In the genomic region with DNA sequence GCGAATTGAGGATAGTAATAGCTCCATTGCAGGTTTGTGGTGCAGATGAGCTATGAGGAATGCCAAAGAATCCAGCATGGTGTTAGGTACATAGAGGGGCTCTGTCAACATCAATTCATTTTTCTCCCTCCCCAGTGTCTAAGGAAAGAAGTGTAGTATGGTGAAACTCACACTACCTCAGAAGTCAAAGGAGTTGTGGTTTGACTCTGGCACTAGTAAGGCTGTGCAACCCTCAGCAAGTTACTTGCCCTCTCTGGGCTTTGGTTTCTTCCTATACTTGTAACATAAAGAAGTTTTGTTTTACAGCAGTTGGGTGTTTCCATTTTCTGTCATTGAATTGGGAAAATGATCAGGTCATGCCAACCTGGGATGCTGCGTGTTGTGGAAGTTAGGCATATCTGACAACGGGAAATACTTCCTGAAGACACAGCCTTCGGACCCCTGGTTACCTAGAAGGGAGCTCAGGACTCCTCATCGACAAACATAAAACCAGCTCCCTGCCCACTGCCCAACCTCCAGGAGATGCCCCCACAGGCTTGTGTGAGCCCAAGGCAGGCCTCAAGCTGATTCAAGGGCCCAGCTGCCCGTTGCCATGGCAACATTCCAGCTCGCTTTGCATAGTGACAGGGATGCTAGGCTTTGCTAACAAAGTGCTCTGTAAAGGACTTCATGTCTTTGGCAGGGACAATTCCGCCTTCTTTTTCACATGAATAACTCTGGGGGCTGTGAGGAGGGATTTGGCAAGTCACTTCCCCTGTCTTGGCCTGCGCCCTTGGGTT, we compare ENCODE assay signal across 1 cellular context.
TF ChIP-seq lines count a peak whose summit lies in the region.

No MANE protein-coding gene starts in this region.

TF ChIP-seq in H1, 55 proteins besides CTCF, POLR2A, EP300 and RAD21:
- TF ChIP-seq EGR1 (IDR thresholded peaks at IDR 0.05; ENCODE audit: borderline replicate concordance, low read depth, low read length) (no peak), BRCA1 (IDR thresholded peaks at IDR 0.05; ENCODE audit: low read depth, low read length) (no peak), SIN3A (conservative IDR thresholded peaks at IDR 0.05 in 1 of 2, IDR thresholded peaks at IDR 0.05 in 1 of 2; ENCODE audit: low read depth in 1 of 2, low read length in 2 of 2) (peak; percentile 79 to 86; a peak in 2 of 4 replicates), KDM1A (IDR thresholded peaks at IDR 0.05; ENCODE audit: borderline replicate concordance, low read length) (peak; percentile 61; the same call in 1 of the 2 replicates), SP2 (IDR thresholded peaks at IDR 0.05; ENCODE audit: low read length) (no peak), SIRT6 (IDR thresholded peaks at IDR 0.05; ENCODE audit: low read length) (no peak), YY1 (IDR thresholded peaks at IDR 0.05; ENCODE audit: low read depth, low read length) (no peak), CBX8 (IDR thresholded peaks at IDR 0.05; ENCODE audit: borderline replicate concordance, low read depth, low read length) (no peak), RFX5 (IDR thresholded peaks at IDR 0.05; ENCODE audit: borderline replicate concordance, low read depth, low read length) (peak; percentile 37; the same call in 1 of the 2 replicates)
- TF ChIP-seq, protein P1, sequence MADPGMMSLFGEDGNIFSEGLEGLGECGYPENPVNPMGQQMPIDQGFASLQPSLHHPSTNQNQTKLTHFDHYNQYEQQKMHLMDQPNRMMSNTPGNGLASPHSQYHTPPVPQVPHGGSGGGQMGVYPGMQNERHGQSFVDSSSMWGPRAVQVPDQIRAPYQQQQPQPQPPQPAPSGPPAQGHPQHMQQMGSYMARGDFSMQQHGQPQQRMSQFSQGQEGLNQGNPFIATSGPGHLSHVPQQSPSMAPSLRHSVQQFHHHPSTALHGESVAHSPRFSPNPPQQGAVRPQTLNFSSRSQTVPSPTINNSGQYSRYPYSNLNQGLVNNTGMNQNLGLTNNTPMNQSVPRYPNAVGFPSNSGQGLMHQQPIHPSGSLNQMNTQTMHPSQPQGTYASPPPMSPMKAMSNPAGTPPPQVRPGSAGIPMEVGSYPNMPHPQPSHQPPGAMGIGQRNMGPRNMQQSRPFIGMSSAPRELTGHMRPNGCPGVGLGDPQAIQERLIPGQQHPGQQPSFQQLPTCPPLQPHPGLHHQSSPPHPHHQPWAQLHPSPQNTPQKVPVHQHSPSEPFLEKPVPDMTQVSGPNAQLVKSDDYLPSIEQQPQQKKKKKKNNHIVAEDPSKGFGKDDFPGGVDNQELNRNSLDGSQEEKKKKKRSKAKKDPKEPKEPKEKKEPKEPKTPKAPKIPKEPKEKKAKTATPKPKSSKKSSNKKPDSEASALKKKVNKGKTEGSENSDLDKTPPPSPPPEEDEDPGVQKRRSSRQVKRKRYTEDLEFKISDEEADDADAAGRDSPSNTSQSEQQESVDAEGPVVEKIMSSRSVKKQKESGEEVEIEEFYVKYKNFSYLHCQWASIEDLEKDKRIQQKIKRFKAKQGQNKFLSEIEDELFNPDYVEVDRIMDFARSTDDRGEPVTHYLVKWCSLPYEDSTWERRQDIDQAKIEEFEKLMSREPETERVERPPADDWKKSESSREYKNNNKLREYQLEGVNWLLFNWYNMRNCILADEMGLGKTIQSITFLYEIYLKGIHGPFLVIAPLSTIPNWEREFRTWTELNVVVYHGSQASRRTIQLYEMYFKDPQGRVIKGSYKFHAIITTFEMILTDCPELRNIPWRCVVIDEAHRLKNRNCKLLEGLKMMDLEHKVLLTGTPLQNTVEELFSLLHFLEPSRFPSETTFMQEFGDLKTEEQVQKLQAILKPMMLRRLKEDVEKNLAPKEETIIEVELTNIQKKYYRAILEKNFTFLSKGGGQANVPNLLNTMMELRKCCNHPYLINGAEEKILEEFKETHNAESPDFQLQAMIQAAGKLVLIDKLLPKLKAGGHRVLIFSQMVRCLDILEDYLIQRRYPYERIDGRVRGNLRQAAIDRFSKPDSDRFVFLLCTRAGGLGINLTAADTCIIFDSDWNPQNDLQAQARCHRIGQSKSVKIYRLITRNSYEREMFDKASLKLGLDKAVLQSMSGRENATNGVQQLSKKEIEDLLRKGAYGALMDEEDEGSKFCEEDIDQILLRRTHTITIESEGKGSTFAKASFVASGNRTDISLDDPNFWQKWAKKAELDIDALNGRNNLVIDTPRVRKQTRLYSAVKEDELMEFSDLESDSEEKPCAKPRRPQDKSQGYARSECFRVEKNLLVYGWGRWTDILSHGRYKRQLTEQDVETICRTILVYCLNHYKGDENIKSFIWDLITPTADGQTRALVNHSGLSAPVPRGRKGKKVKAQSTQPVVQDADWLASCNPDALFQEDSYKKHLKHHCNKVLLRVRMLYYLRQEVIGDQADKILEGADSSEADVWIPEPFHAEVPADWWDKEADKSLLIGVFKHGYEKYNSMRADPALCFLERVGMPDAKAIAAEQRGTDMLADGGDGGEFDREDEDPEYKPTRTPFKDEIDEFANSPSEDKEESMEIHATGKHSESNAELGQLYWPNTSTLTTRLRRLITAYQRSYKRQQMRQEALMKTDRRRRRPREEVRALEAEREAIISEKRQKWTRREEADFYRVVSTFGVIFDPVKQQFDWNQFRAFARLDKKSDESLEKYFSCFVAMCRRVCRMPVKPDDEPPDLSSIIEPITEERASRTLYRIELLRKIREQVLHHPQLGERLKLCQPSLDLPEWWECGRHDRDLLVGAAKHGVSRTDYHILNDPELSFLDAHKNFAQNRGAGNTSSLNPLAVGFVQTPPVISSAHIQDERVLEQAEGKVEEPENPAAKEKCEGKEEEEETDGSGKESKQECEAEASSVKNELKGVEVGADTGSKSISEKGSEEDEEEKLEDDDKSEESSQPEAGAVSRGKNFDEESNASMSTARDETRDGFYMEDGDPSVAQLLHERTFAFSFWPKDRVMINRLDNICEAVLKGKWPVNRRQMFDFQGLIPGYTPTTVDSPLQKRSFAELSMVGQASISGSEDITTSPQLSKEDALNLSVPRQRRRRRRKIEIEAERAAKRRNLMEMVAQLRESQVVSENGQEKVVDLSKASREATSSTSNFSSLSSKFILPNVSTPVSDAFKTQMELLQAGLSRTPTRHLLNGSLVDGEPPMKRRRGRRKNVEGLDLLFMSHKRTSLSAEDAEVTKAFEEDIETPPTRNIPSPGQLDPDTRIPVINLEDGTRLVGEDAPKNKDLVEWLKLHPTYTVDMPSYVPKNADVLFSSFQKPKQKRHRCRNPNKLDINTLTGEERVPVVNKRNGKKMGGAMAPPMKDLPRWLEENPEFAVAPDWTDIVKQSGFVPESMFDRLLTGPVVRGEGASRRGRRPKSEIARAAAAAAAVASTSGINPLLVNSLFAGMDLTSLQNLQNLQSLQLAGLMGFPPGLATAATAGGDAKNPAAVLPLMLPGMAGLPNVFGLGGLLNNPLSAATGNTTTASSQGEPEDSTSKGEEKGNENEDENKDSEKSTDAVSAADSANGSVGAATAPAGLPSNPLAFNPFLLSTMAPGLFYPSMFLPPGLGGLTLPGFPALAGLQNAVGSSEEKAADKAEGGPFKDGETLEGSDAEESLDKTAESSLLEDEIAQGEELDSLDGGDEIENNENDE (IDR thresholded peaks at IDR 0.05; ENCODE audit: insufficient replicate concordance, low read length), result no peak
